ENCODE assay signal across 11 cellular contexts in genomic region chr6:134171517-134171916, GRCh38.
DNase-seq lines count a peak whose midpoint lies in the region; ATAC-seq and TF ChIP-seq lines count a peak whose summit lies in the region.
"Had no signal": no experiment of that assay in that cellular context is flagged by ENCODE, and none has a peak within 500 bp of the region (broad histone marks: within the 10 kb centered on the region; RNA-seq: fewer than 3 reads in every experiment).

No MANE protein-coding gene starts in this region.

- H3K27me3 Mint-ChIP-seq in activated T-cell treated with anti-CD3 and anti-CD28 coated beads, Interleukin-2, amount 50 U/mL, for 24 hours, result no peaks in the 10 kb centered on the region
- H3K27me3 Mint-ChIP-seq in stimulated activated naive B cell treated with anti-CD40 and anti-IgM and Interleukin-4, amounts not matched to agents 10 μg/mL and 1 μg/mL and 100 μg/mL, for 72 hours, result no peaks in the 10 kb centered on the region

- H3K4me3 Mint-ChIP-seq in activated T-cell treated with anti-CD3 and anti-CD28 coated beads, Interleukin-2, amount 50 U/mL, for 24 hours, result peak overlapping the region; percentile 87
- H3K4me3 Mint-ChIP-seq in stimulated activated naive B cell treated with anti-CD40 and anti-IgM and Interleukin-4, amounts not matched to agents 10 μg/mL and 1 μg/mL and 100 μg/mL, for 72 hours, result no peak overlapping the region
- H3K4me3 Mint-ChIP-seq: B cell, H9 had no signal

- peaks cover 51% of the 10 kb centered on the region for H3K4me1 ChIP-seq in body of pancreas

- peaks cover 74% of the 10 kb centered on the region for H3K36me3 Mint-ChIP-seq in activated T-cell treated with anti-CD3 and anti-CD28 coated beads, Interleukin-2, amount 50 U/mL, for 24 hours (ENCODE audit: low read depth)
- peaks cover 19 to 29% of the 10 kb centered on the region in 2 donors for H3K36me3 Mint-ChIP-seq in stimulated activated naive B cell treated with anti-CD40 and anti-IgM and Interleukin-4, amounts not matched to agents 10 μg/mL and 1 μg/mL and 100 μg/mL, for 72 hours

- intact Hi-C loops in body of pancreas (cut with DNase I), result loop anchor here (5.0 kb wide), 1 partner anchor 471 kb away; no protein-coding TSS in a partner anchor
- intact Hi-C loops in lower leg skin (cut with DNase I; ENCODE audit: low total_unique reads), result loop anchor here (5.0 to 10.0 kb wide), 3 partner anchors 473 to 711 kb away; no protein-coding TSS in a partner anchor

- no peak for ATAC-seq in body of pancreas
- no peak for ATAC-seq in stimulated activated naive B cell treated with anti-CD40 and anti-IgM and Interleukin-4, amounts not matched to agents 10 μg/mL and 1 μg/mL and 100 μg/mL, for 72 hours (replicated peaks)

- no peaks in the 10 kb centered on the region for H3K9me3 ChIP-seq in body of pancreas

- H3K36me3 ChIP-seq in body of pancreas (replicated peaks in 1 of 2; ENCODE audit: insufficient read depth in 1 of 2, low read depth in 2 of 2), result peaks cover 7 to 26% of the 10 kb centered on the region in 2 donors

- no peak for DNase-seq in activated T-cell treated with anti-CD3 and anti-CD28 coated beads, Interleukin-2, amount 50 U/mL, for 24 hours
- no peak for DNase-seq in activated T-cell treated with anti-CD3 and anti-CD28 coated beads for 4 hours
- DNase-seq in body of pancreas, result peak in 1 of 4 donors; percentile 21
- no peak for DNase-seq in lower leg skin (ENCODE audit: low spot score in 2 of 2)
- peak; percentile 50 for DNase-seq in superior temporal gyrus (ENCODE audit: extremely low spot score)
- no peak for DNase-seq in Kasumi-1 (lab: John Stamatoyannopoulos, UW)
- DNase-seq in NCI-H2171 treated with DMSO at 0.1 percent for 48 hours (lab: John Stamatoyannopoulos, UW), result no peak
- no peak for DNase-seq in stimulated activated naive B cell treated with anti-CD40 and anti-IgM and Interleukin-4, amounts not matched to agents 10 μg/mL and 1 μg/mL and 100 μg/mL, for 72 hours
- DNase-seq: H9; NK-92 treated with Interleukin-12 subunit alpha and Interleukin-12 subunit beta, amount 100 ng/mL, for 24 hours had no signal

- peak overlapping the region; percentile 12 to 87 for H3K4me3 ChIP-seq in body of pancreas
- H3K4me3 ChIP-seq in lower leg skin (ENCODE audit: low read depth, poor library complexity, severe bottlenecking), result peak overlapping the region; percentile 41

- peak overlapping the region; percentile 53 for H3K27ac Mint-ChIP-seq in activated T-cell treated with anti-CD3 and anti-CD28 coated beads, Interleukin-2, amount 50 U/mL, for 24 hours
- H3K27ac Mint-ChIP-seq in stimulated activated naive B cell treated with anti-CD40 and anti-IgM and Interleukin-4, amounts not matched to agents 10 μg/mL and 1 μg/mL and 100 μg/mL, for 72 hours, result no peak overlapping the region
- H3K27ac Mint-ChIP-seq: B cell, H9 had no signal

- H3K27me3 ChIP-seq in body of pancreas, result no peaks in the 10 kb centered on the region

- H3K27ac ChIP-seq in body of pancreas, result peak overlapping the region in 3 of 4 donors; percentile 65 to 100 (median 99)

- no peak for TF ChIP-seq CTCF in body of pancreas (IDR thresholded peaks at IDR 0.05)
- TF ChIP-seq CTCF in lower leg skin (IDR thresholded peaks at IDR 0.05), result no peak

- H3K4me1 Mint-ChIP-seq in activated T-cell treated with anti-CD3 and anti-CD28 coated beads, Interleukin-2, amount 50 U/mL, for 24 hours (ENCODE audit: low read depth), result peaks cover 58% of the 10 kb centered on the region
- H3K4me1 Mint-ChIP-seq in stimulated activated naive B cell treated with anti-CD40 and anti-IgM and Interleukin-4, amounts not matched to agents 10 μg/mL and 1 μg/mL and 100 μg/mL, for 72 hours, result peaks cover 20 to 28% of the 10 kb centered on the region in 2 donors

- peak in 1 of 3 donors; percentile 30 for TF ChIP-seq POLR2A in body of pancreas (IDR thresholded peaks at IDR 0.05)
- no peak for TF ChIP-seq POLR2A in lower leg skin (IDR thresholded peaks at IDR 0.05)

- no peaks in the 10 kb centered on the region for H3K9me3 Mint-ChIP-seq in activated T-cell treated with anti-CD3 and anti-CD28 coated beads, Interleukin-2, amount 50 U/mL, for 24 hours
- H3K9me3 Mint-ChIP-seq in stimulated activated naive B cell treated with anti-CD40 and anti-IgM and Interleukin-4, amounts not matched to agents 10 μg/mL and 1 μg/mL and 100 μg/mL, for 72 hours, result no peaks in the 10 kb centered on the region
- H3K9me3 Mint-ChIP-seq: H9 had no signal

- 14 to 24% methylated on average over 5 of the region's 5 CpGs for WGBS in body of pancreas, 2 donors
- WGBS in lower leg skin, 2 donors, result 65 to 75% methylated on average over 5 of the region's 5 CpGs
